Comparison of ENCODE assay signal across 20 cellular contexts in the genomic region with DNA sequence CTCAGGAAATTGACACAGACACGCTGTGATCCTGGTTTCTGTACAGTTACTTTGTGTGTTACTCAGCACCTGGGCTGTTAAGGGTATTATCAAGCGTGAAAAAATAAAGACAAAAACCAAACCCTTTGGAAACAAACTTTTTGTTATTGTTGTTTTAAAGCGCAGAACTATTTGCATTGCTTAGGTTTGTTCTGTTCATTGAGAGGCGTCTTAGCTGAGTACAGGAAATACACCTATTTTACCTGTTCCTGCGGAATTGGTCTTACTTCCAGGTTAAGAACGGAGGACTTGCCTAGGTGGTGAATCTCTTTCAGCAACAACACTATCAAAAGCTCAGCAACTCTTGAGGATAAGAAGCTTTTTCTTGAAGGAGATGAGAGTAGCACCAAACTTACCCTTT. TPM values are rescaled to one million over a fixed set of nuclear protein-coding genes. Genes with fewer than 3 reads are reported as not detected.
DNase-seq lines count a peak whose midpoint lies in the region; ATAC-seq and TF ChIP-seq lines count a peak whose summit lies in the region.
"Had no signal": no experiment of that assay in that cellular context is flagged by ENCODE, and none has a peak within 500 bp of the region (broad histone marks: within the 10 kb centered on the region; RNA-seq: fewer than 3 reads in every experiment).

No MANE protein-coding gene starts in this region.

- peak; percentile 43 for DNase-seq in DMS53 (lab: John Stamatoyannopoulos, UW)
- no peak for DNase-seq in DMS53 treated with DMSO at 0.1 percent for 48 hours (lab: John Stamatoyannopoulos, UW; ENCODE audit: unreplicated experiment)
- DNase-seq in SK-N-MC (ENCODE audit: low read depth, low spot score): no peak
- DNase-seq in progenitor cell of endocrine pancreas (ENCODE audit: low spot score, unreplicated experiment): no peak
- DNase-seq in activated CD4-positive, alpha-beta T cell treated with anti-CD3 and anti-CD28 coated beads, Interleukin-2, amount 50 U/mL, for 4 hours: no peak
- no peak for DNase-seq in activated naive CD4-positive, alpha-beta T cell treated with anti-CD3 and anti-CD28 coated beads, Interleukin-2, amount 10 ng/mL, durations not matched to agents 7 days and 5 days
- DNase-seq: 8988T; activated CD4-positive, alpha-beta T cell treated with anti-CD3 and anti-CD28 coated beads for 36 hours; activated T-cell treated with anti-CD3 and anti-CD28 coated beads, Interleukin-2, amount 50 U/mL, for 48 hours; CD4-positive, CD25-positive, alpha-beta regulatory T cell; cortex of kidney; IMR-90; NCI-H1105; stimulated activated naive CD4-positive, alpha-beta T cell treated with Interleukin-2 at 50 U/mL for 16 hours; uterus had no signal

- H3K27ac Mint-ChIP-seq in progenitor cell of endocrine pancreas: peak overlapping the region; percentile 0
- no peak overlapping the region for H3K27ac Mint-ChIP-seq in activated naive CD4-positive, alpha-beta T cell treated with anti-CD3 and anti-CD28 coated beads, Interleukin-2, amount 10 ng/mL, durations not matched to agents 7 days and 5 days
- H3K27ac Mint-ChIP-seq: activated CD4-positive, alpha-beta T cell treated with anti-CD3 and anti-CD28 coated beads for 36 hours; CD4-positive, CD25-positive, alpha-beta regulatory T cell; T-helper 1 cell treated with Interleukin-12 subunit alpha and Interleukin-12 subunit beta and Interleukin-4 antibody, amounts not matched to agents 30 μg/mL and 1 μg/mL, for 36 hours had no signal

- H3K4me3 Mint-ChIP-seq in progenitor cell of endocrine pancreas (ENCODE audit: low read depth): peak overlapping the region; percentile 81
- H3K4me3 Mint-ChIP-seq in activated naive CD4-positive, alpha-beta T cell treated with anti-CD3 and anti-CD28 coated beads, Interleukin-2, amount 10 ng/mL, durations not matched to agents 7 days and 5 days: no peak overlapping the region
- H3K4me3 Mint-ChIP-seq: activated CD4-positive, alpha-beta T cell treated with anti-CD3 and anti-CD28 coated beads for 36 hours; CD4-positive, CD25-positive, alpha-beta regulatory T cell; T-helper 1 cell treated with Interleukin-12 subunit alpha and Interleukin-12 subunit beta and Interleukin-4 antibody, amounts not matched to agents 30 μg/mL and 1 μg/mL, for 36 hours had no signal

- TF ChIP-seq CTCF in progenitor cell of endocrine pancreas (IDR thresholded peaks at IDR 0.05; ENCODE audit: unreplicated experiment): no peak

- H3K9ac ChIP-seq in SK-N-MC (ENCODE audit: insufficient read length) (peak overlapping the region; percentile 32), iPS-15b (ENCODE audit: low read depth, low read length) (no peak overlapping the region)

- peaks cover 33% of the 10 kb centered on the region for H3K27me3 ChIP-seq in iPS-15b (ENCODE audit: control insufficient read depth, insufficient read depth, low read length)

- H3K4me1 Mint-ChIP-seq in progenitor cell of endocrine pancreas (ENCODE audit: low read depth): peaks cover 5% of the 10 kb centered on the region
- H3K4me1 Mint-ChIP-seq in activated naive CD4-positive, alpha-beta T cell treated with anti-CD3 and anti-CD28 coated beads, Interleukin-2, amount 10 ng/mL, durations not matched to agents 7 days and 5 days: no peaks in the 10 kb centered on the region
- H3K4me1 Mint-ChIP-seq: CD4-positive, CD25-positive, alpha-beta regulatory T cell had no signal

- H3K9me3 ChIP-seq in SK-N-MC (ENCODE audit: low read depth, low read length): no peaks in the 10 kb centered on the region
- H3K9me3 ChIP-seq in iPS-15b (ENCODE audit: control insufficient read depth, insufficient read depth, low read length): no peaks in the 10 kb centered on the region
- H3K9me3 ChIP-seq: esophagus muscularis mucosa, uterus had no signal

- H3K27me3 Mint-ChIP-seq in progenitor cell of endocrine pancreas: peaks cover 46% of the 10 kb centered on the region
- peaks cover 20% of the 10 kb centered on the region for H3K27me3 Mint-ChIP-seq in activated naive CD4-positive, alpha-beta T cell treated with anti-CD3 and anti-CD28 coated beads, Interleukin-2, amount 10 ng/mL, durations not matched to agents 7 days and 5 days

- H3K36me3 ChIP-seq in SK-N-MC (ENCODE audit: insufficient read depth, low read length) (no peaks in the 10 kb centered on the region), iPS-15b (ENCODE audit: control insufficient read depth, insufficient read depth, low read length) (no peaks in the 10 kb centered on the region)
- H3K36me3 ChIP-seq: esophagus muscularis mucosa, uterus had no signal

- CTCF ChIA-PET in activated naive CD4-positive, alpha-beta T cell treated with anti-CD3 and anti-CD28 coated beads, Interleukin-2, amount 10 ng/mL, durations not matched to agents 7 days and 5 days (lab: Charles Lee): no interaction called here

- no peak for ATAC-seq in GM21367 (IDR thresholded peaks at IDR 0.05; ENCODE audit: unreplicated experiment)
- ATAC-seq: activated CD4-positive, alpha-beta T cell treated with anti-CD3 and anti-CD28 coated beads for 36 hours had no signal

- peak overlapping the region; percentile 83 for H3K4me3 ChIP-seq in SK-N-MC
- peak overlapping the region; percentile 90 for H3K4me3 ChIP-seq in iPS-15b (ENCODE audit: low read depth, low read length)
- H3K4me3 ChIP-seq: lung, uterus had no signal

- no peaks in the 10 kb centered on the region for H3K9me3 Mint-ChIP-seq in progenitor cell of endocrine pancreas (ENCODE audit: low read depth)
- H3K9me3 Mint-ChIP-seq in activated naive CD4-positive, alpha-beta T cell treated with anti-CD3 and anti-CD28 coated beads, Interleukin-2, amount 10 ng/mL, durations not matched to agents 7 days and 5 days: no peaks in the 10 kb centered on the region
- H3K9me3 Mint-ChIP-seq: T-helper 1 cell treated with Interleukin-12 subunit alpha and Interleukin-12 subunit beta and Interleukin-4 antibody, amounts not matched to agents 30 μg/mL and 1 μg/mL, for 36 hours had no signal

- H3K4me1 ChIP-seq in iPS-15b (ENCODE audit: control insufficient read depth, insufficient read depth, low read length): peaks cover 7% of the 10 kb centered on the region

- H3K27ac ChIP-seq in SK-N-MC: no peak overlapping the region
- H3K27ac ChIP-seq: esophagus muscularis mucosa, uterus had no signal

- no peaks in the 10 kb centered on the region for H3K36me3 Mint-ChIP-seq in progenitor cell of endocrine pancreas (ENCODE audit: insufficient read depth)
- no peaks in the 10 kb centered on the region for H3K36me3 Mint-ChIP-seq in activated naive CD4-positive, alpha-beta T cell treated with anti-CD3 and anti-CD28 coated beads, Interleukin-2, amount 10 ng/mL, durations not matched to agents 7 days and 5 days
- H3K36me3 Mint-ChIP-seq: CD4-positive, CD25-positive, alpha-beta regulatory T cell had no signal

RNA-seq across cellular contexts. Expression of gene FUT9, which starts 1.0 kb away (rescaled TPM):
- 1.5 and 1.6 TPM in 2 replicates for total RNA-seq in progenitor cell of endocrine pancreas
- total RNA-seq: activated CD4-positive, alpha-beta T cell treated with anti-CD3 and anti-CD28 coated beads for 36 hours; CD4-positive, CD25-positive, alpha-beta regulatory T cell; esophagus muscularis mucosa; IMR-90 had no signal
